ENCODE assay signal across 15 cellular contexts in genomic region chr7:106774213-106774767, GRCh38.
"Had no signal": no experiment of that assay in that cellular context is flagged by ENCODE, and none has a peak within 500 bp of the region (broad histone marks: within the 10 kb centered on the region; RNA-seq: fewer than 3 reads in every experiment).

No MANE protein-coding gene starts in this region.

- H3K4me1 ChIP-seq: testis had no signal

- H3K4me3 Mint-ChIP-seq: activated naive CD4-positive, alpha-beta T cell treated with anti-CD3 and anti-CD28 coated beads, Interleukin-2, amount 10 ng/mL, durations not matched to agents 7 days and 5 days; brain; nephron progenitor cell; stimulated activated naive CD8-positive, alpha-beta T cell treated with anti-CD3 and anti-CD28 coated beads, Interleukin-15, amount 100 ng/mL, for 72 hours; T-helper 2 cell treated with Interferon-gamma antibody and Interleukin-4, amounts not matched to agents 5 μg/mL and 100 μg/mL, for 36 hours had no signal

- H3K36me3 ChIP-seq: esophagus squamous epithelium, heart left ventricle had no signal

- ATAC-seq: heart left ventricle; left ventricle myocardium superior; stimulated activated naive CD8-positive, alpha-beta T cell treated with anti-CD3 and anti-CD28 coated beads, Interleukin-15, amount 100 ng/mL, for 72 hours had no signal

- H3K27me3 Mint-ChIP-seq: activated naive CD4-positive, alpha-beta T cell treated with anti-CD3 and anti-CD28 coated beads, Interleukin-2, amount 10 ng/mL, durations not matched to agents 7 days and 5 days; stimulated activated naive CD8-positive, alpha-beta T cell treated with anti-CD3 and anti-CD28 coated beads, Interleukin-15, amount 100 ng/mL, for 72 hours had no signal

- H3K9me3 ChIP-seq: esophagus squamous epithelium, heart left ventricle, testis had no signal

- H3K27me3 ChIP-seq: esophagus squamous epithelium, heart left ventricle, testis had no signal

- H3K4me3 ChIP-seq: esophagus squamous epithelium, heart left ventricle, testis had no signal

- H3K9me3 Mint-ChIP-seq: brain had no signal

- H3K79me2 ChIP-seq: parathyroid adenoma had no signal

- H3K27ac Mint-ChIP-seq: activated naive CD4-positive, alpha-beta T cell treated with anti-CD3 and anti-CD28 coated beads, Interleukin-2, amount 10 ng/mL, durations not matched to agents 7 days and 5 days; brain; nephron progenitor cell; T-helper 2 cell treated with Interferon-gamma antibody and Interleukin-4, amounts not matched to agents 5 μg/mL and 100 μg/mL, for 36 hours had no signal

- H3K4me1 Mint-ChIP-seq: activated naive CD4-positive, alpha-beta T cell treated with anti-CD3 and anti-CD28 coated beads, Interleukin-2, amount 10 ng/mL, durations not matched to agents 7 days and 5 days; brain; nephron progenitor cell had no signal

- H2AFZ ChIP-seq: parathyroid adenoma had no signal

- H3K9ac ChIP-seq: parathyroid adenoma had no signal

- H3K27ac ChIP-seq: esophagus squamous epithelium, heart left ventricle, parathyroid adenoma, testis had no signal

- DNase-seq: activated CD8-positive, alpha-beta memory T cell treated with anti-CD3 and anti-CD28 coated beads, Interleukin-2, amount 50 U/mL, for 48 hours; activated naive CD4-positive, alpha-beta T cell treated with anti-CD3 and anti-CD28 coated beads, Interleukin-2, amount 10 ng/mL, durations not matched to agents 7 days and 5 days; amniotic stem cell; cerebellar nuclear complex; esophagus squamous epithelium; foreskin melanocyte; heart left ventricle; left ventricle myocardium superior; nephron progenitor cell; stimulated activated CD4-positive, alpha-beta T cell treated with anti-CD3 and anti-CD28 coated beads, Interleukin-2, amount 100 ng/mL, for 48 hours; testis had no signal

- H3K36me3 Mint-ChIP-seq: activated naive CD4-positive, alpha-beta T cell treated with anti-CD3 and anti-CD28 coated beads, Interleukin-2, amount 10 ng/mL, durations not matched to agents 7 days and 5 days; brain had no signal
